12 cellular contexts compared by ENCODE assay signal in genomic region chr9:136023401-136024225, GRCh38.
DNase-seq lines count a peak whose midpoint lies in the region; ATAC-seq, FAIRE-seq and TF ChIP-seq lines count a peak whose summit lies in the region.
"Had no signal": no experiment of that assay in that cellular context is flagged by ENCODE, and none has a peak within 500 bp of the region (broad histone marks: within the 10 kb centered on the region; RNA-seq: fewer than 3 reads in every experiment).

No MANE protein-coding gene starts in this region.

- no peak overlapping the region for H2AFZ ChIP-seq in endothelial cell of umbilical vein (ENCODE audit: low read depth, low read length)
- H2AFZ ChIP-seq: PC-9 had no signal

- peaks cover 27% of the 10 kb centered on the region for H3K79me2 ChIP-seq in endothelial cell of umbilical vein (ENCODE audit: control insufficient read depth, insufficient read depth, low read length)

- H3K27me3 ChIP-seq in endothelial cell of umbilical vein (ENCODE audit: control insufficient read depth in 2 of 2, insufficient read depth in 2 of 2, low read length in 2 of 2) (no peaks in the 10 kb centered on the region), Caco-2 (replicated peaks; ENCODE audit: control insufficient read depth, insufficient read depth, low read length) (no peaks in the 10 kb centered on the region)
- H3K27me3 ChIP-seq: cardiac muscle cell had no signal

- H3K36me3 Mint-ChIP-seq in natural killer cell treated with Interleukin-12 subunit alpha and Interleukin-12 subunit beta and Interleukin-15 and Interleukin-18, amount 100 ng/mL, for 72 hours = no peaks in the 10 kb centered on the region
- H3K36me3 Mint-ChIP-seq in natural killer cell (no peaks in the 10 kb centered on the region), Caco-2 (ENCODE audit: insufficient read depth, unreplicated experiment) (peaks cover 7% of the 10 kb centered on the region)

- H3K36me3 ChIP-seq in endothelial cell of umbilical vein (ENCODE audit: control insufficient read depth in 2 of 2, extremely low read depth in 1 of 2, insufficient read depth in 2 of 2, low read length in 2 of 2) = peaks cover 0 to 1% of the 10 kb centered on the region in 2 experiments
- no peaks in the 10 kb centered on the region for H3K36me3 ChIP-seq in Caco-2 (ENCODE audit: control insufficient read depth, insufficient read depth, low read length)
- H3K36me3 ChIP-seq: cardiac muscle cell had no signal

- no peak for TF ChIP-seq CTCF in natural killer cell (IDR thresholded peaks at IDR 0.05)
- no peak for TF ChIP-seq CTCF in endothelial cell of umbilical vein (IDR thresholded peaks at IDR 0.05; ENCODE audit: extremely low read depth in 1 of 2, insufficient read depth in 1 of 2, low read depth in 1 of 2, low read length in 2 of 2)
- no peak for TF ChIP-seq CTCF in Caco-2 (IDR thresholded peaks at IDR 0.05; ENCODE audit: insufficient read depth in 1 of 2, low read depth in 1 of 2, low read length in 1 of 2, severe bottlenecking in 1 of 2, unreplicated experiment in 1 of 2)

- TF ChIP-seq POLR2A in endothelial cell of umbilical vein (IDR thresholded peaks at IDR 0.05; ENCODE audit: low read depth, low read length) = no peak

- no peaks in the 10 kb centered on the region for H3K9me1 ChIP-seq in endothelial cell of umbilical vein (replicated peaks; ENCODE audit: control insufficient read depth, extremely low read depth, insufficient read depth, low read length)

- POLR2A ChIA-PET in endothelial cell of umbilical vein (lab: Charles Lee) = no interaction called here
- POLR2A ChIA-PET in Caco-2 (lab: Charles Lee) = no interaction called here

- no TSS peak for BruUV-seq in endothelial cell of umbilical vein (replicated peaks; lab: Mats Ljungman, UMichigan)
- BruUV-seq in Caco-2 (replicated peaks; lab: Mats Ljungman, UMichigan) = no TSS peak

- no peaks in the 10 kb centered on the region for H3K9me3 ChIP-seq in endothelial cell of umbilical vein (replicated peaks; ENCODE audit: control insufficient read depth, insufficient read depth, low read length)
- no peaks in the 10 kb centered on the region for H3K9me3 ChIP-seq in Caco-2

- no peak overlapping the region for H3K27ac ChIP-seq in endothelial cell of umbilical vein (ENCODE audit: insufficient read depth, low read depth, low read length)
- H3K27ac ChIP-seq: cardiac muscle cell, PC-9 had no signal

- H3K4me2 ChIP-seq in endothelial cell of umbilical vein (ENCODE audit: insufficient read depth, low read length) = no peak overlapping the region
- H3K4me2 ChIP-seq: PC-9 had no signal

- H3K4me1 ChIP-seq in endothelial cell of umbilical vein (ENCODE audit: control insufficient read depth, extremely low read depth, insufficient read depth, low read length) (no peaks in the 10 kb centered on the region), Caco-2 (no peaks in the 10 kb centered on the region)

- DNase-seq in natural killer cell treated with Interleukin-12 subunit alpha and Interleukin-12 subunit beta and Interleukin-15 and Interleukin-18, amount 100 ng/mL, for 72 hours (ENCODE audit: low spot score) = peak; percentile 31
- no peak for DNase-seq in natural killer cell
- DNase-seq in endothelial cell of umbilical vein (ENCODE audit: low read depth, low spot score) = peak; percentile 43
- DNase-seq in myocyte (ENCODE audit: low read depth) = peak; percentile 31
- no peak for DNase-seq in Ammon's horn (ENCODE audit: low spot score)
- no peak for DNase-seq in HUDEP-2 (lab: John Stamatoyannopoulos, UW; ENCODE audit: unreplicated experiment in 76 of 76)
- DNase-seq in Caco-2 = no peak
- DNase-seq: CD8-positive, alpha-beta T cell; NCI-H1694; PC-9 had no signal

- intact Hi-C loops in natural killer cell (cut with micrococcal nuclease) = no loop called here
- intact Hi-C loops in endothelial cell of umbilical vein (cut with micrococcal nuclease) = no loop called here
- intact Hi-C loops in Caco-2 (cut with micrococcal nuclease; ENCODE audit: unreplicated experiment) = no loop called here

- CTCF ChIA-PET in endothelial cell of umbilical vein (lab: Charles Lee) (interaction anchor here (0.6 to 1.0 kb wide), 2 partner anchors 8 to 66 kb away, joined by 3 to 4 read pairs; no protein-coding TSS in a partner anchor), Caco-2 (lab: Charles Lee) (no interaction called here)

- no peak overlapping the region for H3K4me3 Mint-ChIP-seq in natural killer cell treated with Interleukin-12 subunit alpha and Interleukin-12 subunit beta and Interleukin-15 and Interleukin-18, amount 100 ng/mL, for 72 hours
- H3K4me3 Mint-ChIP-seq in natural killer cell (no peak overlapping the region), Caco-2 (ENCODE audit: unreplicated experiment) (no peak overlapping the region)
- H3K4me3 Mint-ChIP-seq: CD8-positive, alpha-beta T cell had no signal

- H3K9ac ChIP-seq in endothelial cell of umbilical vein (replicated peaks; ENCODE audit: extremely low read depth, insufficient read depth, low read length) = no peak overlapping the region

- H3K4me3 ChIP-seq in endothelial cell of umbilical vein (replicated peaks in 1 of 3; ENCODE audit: insufficient read depth in 1 of 3, low read depth in 1 of 3, low read length in 3 of 3) = no peak overlapping the region
- H3K4me3 ChIP-seq in Caco-2 (ENCODE audit: low read depth, low read length) = no peak overlapping the region
- H3K4me3 ChIP-seq: cardiac muscle cell, PC-9 had no signal

- no peaks in the 10 kb centered on the region for H3K27me3 Mint-ChIP-seq in natural killer cell treated with Interleukin-12 subunit alpha and Interleukin-12 subunit beta and Interleukin-15 and Interleukin-18, amount 100 ng/mL, for 72 hours
- H3K27me3 Mint-ChIP-seq in natural killer cell (ENCODE audit: low read depth in 2 of 2) = no peaks in the 10 kb centered on the region
- no peaks in the 10 kb centered on the region for H3K27me3 Mint-ChIP-seq in Caco-2 (ENCODE audit: insufficient read depth, unreplicated experiment)

- peaks cover 2% of the 10 kb centered on the region for H4K20me1 ChIP-seq in endothelial cell of umbilical vein (replicated peaks; ENCODE audit: control insufficient read depth, extremely low read depth, insufficient read depth, low read length)

- ATAC-seq in natural killer cell treated with Interleukin-12 subunit alpha and Interleukin-12 subunit beta and Interleukin-15 and Interleukin-18, amount 100 ng/mL, for 72 hours = peak in 1 of 2 donors; percentile 12
- ATAC-seq in natural killer cell (no peak), HG03565 (IDR thresholded peaks at IDR 0.05; ENCODE audit: unreplicated experiment) (no peak)
- ATAC-seq: CD8-positive, alpha-beta T cell had no signal

- peaks cover 20 to 39% of the 10 kb centered on the region in 2 donors for H3K4me1 Mint-ChIP-seq in natural killer cell treated with Interleukin-12 subunit alpha and Interleukin-12 subunit beta and Interleukin-15 and Interleukin-18, amount 100 ng/mL, for 72 hours (ENCODE audit: low read depth in 2 of 2)
- H3K4me1 Mint-ChIP-seq in natural killer cell (peaks cover 38 to 49% of the 10 kb centered on the region in 2 donors), Caco-2 (ENCODE audit: low read depth, unreplicated experiment) (no peaks in the 10 kb centered on the region)

- no peak for FAIRE-seq in endothelial cell of umbilical vein (lab: Jason Lieb, UNC)

- dilution Hi-C loops in endothelial cell of umbilical vein (cut with MboI; ENCODE audit: extremely low pct_ligation_motif_present, low sequenced_read_pairs) = no loop called here

- no peaks in the 10 kb centered on the region for H3K9me3 Mint-ChIP-seq in natural killer cell treated with Interleukin-12 subunit alpha and Interleukin-12 subunit beta and Interleukin-15 and Interleukin-18, amount 100 ng/mL, for 72 hours
- H3K9me3 Mint-ChIP-seq in natural killer cell (no peaks in the 10 kb centered on the region), Caco-2 (ENCODE audit: unreplicated experiment) (no peaks in the 10 kb centered on the region)

- H3K27ac Mint-ChIP-seq in natural killer cell treated with Interleukin-12 subunit alpha and Interleukin-12 subunit beta and Interleukin-15 and Interleukin-18, amount 100 ng/mL, for 72 hours = peak overlapping the region in 1 of 2 donors; percentile 29
- peak overlapping the region in 1 of 2 donors; percentile 62 for H3K27ac Mint-ChIP-seq in natural killer cell
- no peak overlapping the region for H3K27ac Mint-ChIP-seq in Caco-2 (ENCODE audit: unreplicated experiment)
- H3K27ac Mint-ChIP-seq: CD8-positive, alpha-beta T cell had no signal

TF ChIP-seq in endothelial cell of umbilical vein, 7 proteins besides CTCF, POLR2A, EP300 and RAD21:
- TF ChIP-seq MAX (IDR thresholded peaks at IDR 0.05; ENCODE audit: insufficient read depth, insufficient read length) = peak; percentile 51
- TF ChIP-seq JUN (IDR thresholded peaks at IDR 0.05; ENCODE audit: borderline replicate concordance, insufficient read depth, insufficient read length, low read depth) = no peak
- no peak for TF ChIP-seq GATA2 (IDR thresholded peaks at IDR 0.05; ENCODE audit: insufficient read depth, insufficient read length, low read depth, low read length)

Comparison
In these comparisons a context has a peak if more than half of its experiments do, and no peak if none do; other contexts are left out.
1. DNase-seq: peak in natural killer cell treated with Interleukin-12 subunit alpha and Interleukin-12 subunit beta and Interleukin-15 and Interleukin-18, amount 100 ng/mL, for 72 hours (single experiment), endothelial cell of umbilical vein (single experiment) and myocyte (single experiment); none in natural killer cell (single experiment), Ammon's horn (single experiment), HUDEP-2 (0 of 76) and Caco-2 (0 of 2).